8 cellular contexts compared by ENCODE assay signal in the genomic region with DNA sequence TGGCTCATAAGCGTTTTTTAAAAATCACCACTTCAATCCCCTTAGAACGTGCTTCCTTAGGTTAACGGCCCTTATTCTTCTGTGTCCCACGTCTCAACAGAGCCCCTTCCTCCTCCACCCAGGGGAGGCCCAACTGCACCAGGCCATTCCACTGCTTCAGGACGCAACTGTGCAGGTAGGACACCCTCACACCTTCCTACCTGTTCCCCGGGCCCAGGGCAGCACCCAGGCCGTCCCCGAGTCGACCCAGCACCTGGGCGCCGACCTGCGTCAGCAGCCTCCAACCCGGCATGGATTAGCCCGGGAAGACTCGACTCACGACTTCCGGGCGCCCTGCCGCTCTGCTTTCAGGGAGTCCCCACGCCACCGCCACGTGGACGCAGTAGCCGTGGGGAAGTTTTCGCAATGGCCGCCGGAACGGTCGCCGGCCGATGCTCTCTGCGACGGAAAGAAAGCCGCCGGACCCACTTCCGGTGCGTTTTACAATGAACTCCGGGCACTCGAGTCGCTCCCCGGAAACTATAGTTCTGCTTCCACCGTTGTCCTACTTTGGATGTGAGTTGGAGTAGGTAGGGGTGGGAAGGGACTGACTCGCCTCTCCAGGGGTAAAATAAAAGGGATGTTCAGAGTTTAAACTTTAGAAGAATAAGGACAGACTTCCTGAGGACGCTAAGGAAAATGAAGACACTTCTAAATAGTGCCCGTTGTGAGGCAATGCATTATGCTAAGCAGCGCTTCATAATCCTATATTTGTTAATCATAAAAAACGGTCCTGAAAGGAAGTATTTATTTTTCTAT. TPM values are rescaled to one million over a fixed set of nuclear protein-coding genes. Genes with fewer than 3 reads are reported as not detected.
DNase-seq lines count a peak whose midpoint lies in the region; ATAC-seq, FAIRE-seq and TF ChIP-seq lines count a peak whose summit lies in the region.

A gene (minus strand): TSS at position 442 of the 798 bp plus-strand sequence. CDS start 150 bp downstream, at position 292.

- no peak for TF ChIP-seq CTCF in cardiac muscle cell (IDR thresholded peaks at IDR 0.05; ENCODE audit: low read depth, low read length)
- TF ChIP-seq CTCF in pancreas (IDR thresholded peaks at IDR 0.05) = no peak
- TF ChIP-seq CTCF in thyroid gland (IDR thresholded peaks at IDR 0.05) = no peak

- intact Hi-C loops in pancreas (cut with DNase I) (no loop called here), thyroid gland (cut with DNase I) (loop anchor here (10.0 kb wide), 2 partner anchors 118 to 268 kb away; a partner anchor contains a TSS)

- DNase-seq in GM12891 (ENCODE audit: insufficient read length, low spot score) = peak; percentile 58
- DNase-seq in NCI-H1417 (lab: John Stamatoyannopoulos, UW) = peak; percentile 93 to 99 (median 97)
- DNase-seq in SW480 (ENCODE audit: low spot score) = peak; percentile 86
- DNase-seq in activated naive CD8-positive, alpha-beta T cell treated with anti-CD3 and anti-CD28 coated beads, Interleukin-2, amount 50 U/mL, for 24 hours = peak; percentile 85
- DNase-seq in cardiac muscle cell (ENCODE audit: low read depth in 1 of 2, low spot score in 1 of 2) = peak; percentile 93 to 94
- DNase-seq in pancreas = peak; percentile 79 to 92 (median 86)
- DNase-seq in thyroid gland = peak; percentile 83 to 85

- peaks cover 39% of the 10 kb centered on the region for H3K27me3 ChIP-seq in cardiac muscle cell
- peaks cover 0 to 4% (median 0%) of the 10 kb centered on the region in 4 donors for H3K27me3 ChIP-seq in pancreas
- no peaks in the 10 kb centered on the region for H3K27me3 ChIP-seq in thyroid gland

- H3K36me3 ChIP-seq in cardiac muscle cell = peaks cover 19% of the 10 kb centered on the region
- H3K36me3 ChIP-seq in pancreas = no peaks in the 10 kb centered on the region
- H3K36me3 ChIP-seq in thyroid gland = peaks cover 5 to 9% of the 10 kb centered on the region in 2 donors

- H3K4me3 ChIP-seq in cardiac muscle cell (peak within 1 kb of the TSS; percentile 89), pancreas (peak within 1 kb of the TSS; percentile 59 to 81 (median 76)), thyroid gland (replicated peaks in 1 of 3) (peak within 1 kb of the TSS; percentile 33 to 90 (median 68))

- peaks cover 40% of the 10 kb centered on the region for H3K36me3 Mint-ChIP-seq in activated naive CD8-positive, alpha-beta T cell treated with anti-CD3 and anti-CD28 coated beads, Interleukin-2, amount 50 U/mL, for 24 hours (ENCODE audit: low read depth)

- H3K4me1 Mint-ChIP-seq in activated naive CD8-positive, alpha-beta T cell treated with anti-CD3 and anti-CD28 coated beads, Interleukin-2, amount 50 U/mL, for 24 hours = peaks cover 36% of the 10 kb centered on the region

- peak within 1 kb of the TSS; percentile 98 for H3K27ac Mint-ChIP-seq in activated naive CD8-positive, alpha-beta T cell treated with anti-CD3 and anti-CD28 coated beads, Interleukin-2, amount 50 U/mL, for 24 hours

- TF ChIP-seq POLR2A in GM12891 (IDR thresholded peaks at IDR 0.05; ENCODE audit: low read depth, low read length) (peak; percentile 72; the same call in 1 of the 2 replicates), thyroid gland (IDR thresholded peaks at IDR 0.05) (peak in 1 of 2 donors; percentile 55)

- 2 to 3% methylated on average over 47 of the region's 47 CpGs for WGBS in pancreas, 2 donors
- 3 to 5% methylated on average over 33 to 39 of the region's 47 CpGs for WGBS in thyroid gland, 2 donors

- no peaks in the 10 kb centered on the region for H3K9me3 ChIP-seq in cardiac muscle cell (ENCODE audit: low read depth)
- no peaks in the 10 kb centered on the region for H3K9me3 ChIP-seq in pancreas
- H3K9me3 ChIP-seq in thyroid gland = no peaks in the 10 kb centered on the region

- peak; percentile 83 for FAIRE-seq in GM12891 (lab: Jason Lieb, UNC)
- FAIRE-seq in pancreas (lab: Jason Lieb, UNC) = no peak

- no peaks in the 10 kb centered on the region for H3K9me3 Mint-ChIP-seq in activated naive CD8-positive, alpha-beta T cell treated with anti-CD3 and anti-CD28 coated beads, Interleukin-2, amount 50 U/mL, for 24 hours

- peaks cover 8% of the 10 kb centered on the region for H3K4me1 ChIP-seq in cardiac muscle cell (ENCODE audit: low read depth)
- peaks cover 5 to 11% (median 11%) of the 10 kb centered on the region in 3 donors for H3K4me1 ChIP-seq in pancreas
- peaks cover 15% of the 10 kb centered on the region in 2 donors for H3K4me1 ChIP-seq in thyroid gland

- no peaks in the 10 kb centered on the region for H3K27me3 Mint-ChIP-seq in activated naive CD8-positive, alpha-beta T cell treated with anti-CD3 and anti-CD28 coated beads, Interleukin-2, amount 50 U/mL, for 24 hours

- peak; percentile 98 for ATAC-seq in HG02763 (IDR thresholded peaks at IDR 0.05; ENCODE audit: unreplicated experiment)
- peak; percentile 90 for ATAC-seq in activated naive CD8-positive, alpha-beta T cell treated with anti-CD3 and anti-CD28 coated beads, Interleukin-2, amount 50 U/mL, for 24 hours
- peak; percentile 98 to 99 (median 98) for ATAC-seq in pancreas

- peak within 1 kb of the TSS; percentile 99 for H3K4me3 Mint-ChIP-seq in activated naive CD8-positive, alpha-beta T cell treated with anti-CD3 and anti-CD28 coated beads, Interleukin-2, amount 50 U/mL, for 24 hours

- H3K27ac ChIP-seq in cardiac muscle cell (peak within 1 kb of the TSS; percentile 85), pancreas (peak within 1 kb of the TSS; percentile 43 to 60 (median 52)), thyroid gland (peak within 1 kb of the TSS in 2 of 3 donors; percentile 62 to 66)

TF ChIP-seq in GM12891, 5 proteins besides CTCF, POLR2A, EP300 and RAD21:
- peak; percentile 90 for TF ChIP-seq POU2F2 (IDR thresholded peaks at IDR 0.05; ENCODE audit: low read depth, low read length)
- TF ChIP-seq PAX5 (IDR thresholded peaks at IDR 0.05; ENCODE audit: insufficient read depth, low read length, severe bottlenecking) = peak; percentile 29
- TF ChIP-seq POLR2AphosphoS5 (IDR thresholded peaks at IDR 0.05; ENCODE audit: low read depth, low read length) = peak; percentile 77
- peak; percentile 91 for TF ChIP-seq TAF1 (IDR thresholded peaks at IDR 0.05; ENCODE audit: low read depth, low read length)
- 0 out of 2 replicates have a peak, but pooled peaks have one; percentile 17 for TF ChIP-seq SPI1 (IDR thresholded peaks at IDR 0.05; ENCODE audit: low read depth, low read length)

RNA-seq across cellular contexts. Expression of the gene that starts here (rescaled TPM):
- polyA plus RNA-seq in GM12891 (2012; ENCODE audit: low read depth, missing spikeins) = 95.4 TPM
- 74.2 and 74.4 TPM in 2 replicates for total RNA-seq in cardiac muscle cell
- polyA plus RNA-seq in cardiac muscle cell = 92.8 and 97.1 TPM in 2 replicates
- total RNA-seq in pancreas = 10 to 100 TPM; 23.5 to 45.4 (median 36.7) TPM
- polyA plus RNA-seq in pancreas = 10 to 100 TPM; 34.3 to 43.7 TPM
- 100 to 1,000 TPM in 3 of 4 donors, 10 to 100 TPM in 1; 96.6 to 128 (median 111) TPM for total RNA-seq in thyroid gland

Comparison
In these comparisons a context has a peak if more than half of its experiments do, and no peak if none do; other contexts are left out.
1. Peak in every context shown above with its lines: DNase-seq, ATAC-seq, H3K4me3 ChIP-seq and H3K27ac ChIP-seq.